29 cellular contexts compared by ENCODE assay signal in the genomic region with DNA sequence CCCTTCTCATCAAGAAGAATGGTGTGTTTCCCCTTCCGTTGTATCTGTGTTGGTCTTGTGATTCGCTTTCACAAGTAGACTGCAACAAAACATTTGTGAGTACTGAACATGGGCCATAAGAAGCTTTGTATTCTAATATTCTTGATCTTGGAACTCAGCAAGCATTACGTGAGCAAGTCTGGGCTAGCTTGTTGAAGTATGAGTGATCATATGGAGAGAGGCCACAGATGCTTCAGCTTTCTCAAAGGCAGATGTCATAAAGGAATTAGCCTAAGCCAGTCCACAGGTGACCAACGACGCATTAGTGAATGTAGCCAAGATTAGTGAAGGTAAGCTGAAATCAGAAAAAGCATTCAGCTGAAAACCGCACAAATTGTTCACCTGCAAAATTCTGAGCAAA.
DNase-seq lines count a peak whose midpoint lies in the region; ATAC-seq and TF ChIP-seq lines count a peak whose summit lies in the region.
"Had no signal": no experiment of that assay in that cellular context is flagged by ENCODE, and none has a peak within 500 bp of the region (broad histone marks: within the 10 kb centered on the region; RNA-seq: fewer than 3 reads in every experiment).

No MANE protein-coding gene starts in this region.

- no peak overlapping the region for H3K4me3 Mint-ChIP-seq in MCF 10A (ENCODE audit: unreplicated experiment)
- H3K4me3 Mint-ChIP-seq: activated CD4-positive, alpha-beta memory T cell treated with anti-CD3 and anti-CD28 coated beads for 36 hours; activated naive CD4-positive, alpha-beta T cell treated with anti-CD3 and anti-CD28 coated beads for 36 hours; activated T-helper 1 cell treated with anti-CD3 and anti-CD28 coated beads, Interleukin-12 subunit alpha, Interleukin-12 subunit beta, Interleukin-2, Interleukin-4 antibody, amounts not matched to agents 30 ng/mL and 10 ng/mL and 1 ng/mL, durations not matched to agents 14 hours and 24 hours and 36 hours; CD4-positive, CD25-positive, alpha-beta regulatory T cell; neural crest cell had no signal

- no peaks in the 10 kb centered on the region for H3K27me3 ChIP-seq in breast epithelium
- H3K27me3 ChIP-seq: dorsolateral prefrontal cortex, left lung, pancreas, upper lobe of right lung had no signal

- CTCF ChIA-PET in MCF 10A (lab: Yijun Ruan, JAX): interaction anchor here (0.7 kb wide), 1 partner anchor 211 kb away, joined by 3 read pairs; no protein-coding TSS in a partner anchor
- CTCF ChIA-PET in RWPE1 (lab: Yijun Ruan, JAX): interaction anchor here (0.5 kb wide), 1 partner anchor 294 kb away, joined by 3 read pairs; no protein-coding TSS in a partner anchor

- H3K4me1 ChIP-seq in breast epithelium: no peaks in the 10 kb centered on the region
- H3K4me1 ChIP-seq: left lung, pancreas, upper lobe of right lung had no signal

- ATAC-seq in HG03045 (IDR thresholded peaks at IDR 0.05; ENCODE audit: unreplicated experiment): no peak
- ATAC-seq: activated CD4-positive, CD25-positive, alpha-beta regulatory T cell treated with anti-CD3 and anti-CD28 coated beads, Interleukin-2, amount 50 U/mL, for 24 hours; left lung; pancreas; upper lobe of right lung had no signal

- H3K36me3 ChIP-seq in breast epithelium: no peaks in the 10 kb centered on the region
- H3K36me3 ChIP-seq: left lung, pancreas, upper lobe of right lung had no signal

- POLR2A ChIA-PET in MCF 10A (lab: Yijun Ruan, JAX): interaction anchor here (1.4 to 1.5 kb wide), 2 partner anchors 13 to 608 kb away, joined by 3 read pairs; no protein-coding TSS in a partner anchor
- POLR2A ChIA-PET in RWPE1 (lab: Yijun Ruan, JAX; ENCODE audit: low non-redundant PET): no interaction called here

- H3K27ac ChIP-seq in breast epithelium (no peak overlapping the region), RWPE1 (no peak overlapping the region)
- H3K27ac ChIP-seq: dorsolateral prefrontal cortex, left lung, pancreas, skin epidermis, upper lobe of right lung had no signal

- peaks cover 15% of the 10 kb centered on the region for H3K4me1 Mint-ChIP-seq in MCF 10A (ENCODE audit: insufficient read depth, unreplicated experiment)
- H3K4me1 Mint-ChIP-seq: CD4-positive, CD25-positive, alpha-beta regulatory T cell; neural crest cell had no signal

- H3K27me3 Mint-ChIP-seq in MCF 10A (ENCODE audit: insufficient read depth, unreplicated experiment): no peaks in the 10 kb centered on the region
- H3K27me3 Mint-ChIP-seq: activated CD4-positive, alpha-beta memory T cell treated with anti-CD3 and anti-CD28 coated beads for 36 hours; CD4-positive, CD25-positive, alpha-beta regulatory T cell had no signal

- H3K36me3 Mint-ChIP-seq in MCF 10A (ENCODE audit: insufficient read depth, unreplicated experiment): no peaks in the 10 kb centered on the region
- H3K36me3 Mint-ChIP-seq: activated CD4-positive, alpha-beta memory T cell treated with anti-CD3 and anti-CD28 coated beads for 36 hours; CD4-positive, CD25-positive, alpha-beta regulatory T cell had no signal

- peak overlapping the region; percentile 75 for H3K27ac Mint-ChIP-seq in MCF 10A (ENCODE audit: low read depth, unreplicated experiment)
- H3K27ac Mint-ChIP-seq: activated CD4-positive, alpha-beta memory T cell treated with anti-CD3 and anti-CD28 coated beads for 36 hours; activated naive CD4-positive, alpha-beta T cell treated with anti-CD3 and anti-CD28 coated beads for 36 hours; activated T-helper 1 cell treated with anti-CD3 and anti-CD28 coated beads, Interleukin-12 subunit alpha, Interleukin-12 subunit beta, Interleukin-2, Interleukin-4 antibody, amounts not matched to agents 30 ng/mL and 10 ng/mL and 1 ng/mL, durations not matched to agents 14 hours and 24 hours and 36 hours; CD4-positive, CD25-positive, alpha-beta regulatory T cell had no signal

- no peaks in the 10 kb centered on the region for H3K9me3 Mint-ChIP-seq in MCF 10A (ENCODE audit: unreplicated experiment)
- H3K9me3 Mint-ChIP-seq: activated T-helper 1 cell treated with anti-CD3 and anti-CD28 coated beads, Interleukin-12 subunit alpha, Interleukin-12 subunit beta, Interleukin-2, Interleukin-4 antibody, amounts not matched to agents 30 ng/mL and 10 ng/mL and 1 ng/mL, durations not matched to agents 14 hours and 24 hours and 36 hours; neural crest cell had no signal

- TF ChIP-seq CTCF in MCF 10A (IDR thresholded peaks at IDR 0.05; ENCODE audit: unreplicated experiment) (no peak), breast epithelium (IDR thresholded peaks at IDR 0.05) (no peak), RWPE1 (conservative IDR thresholded peaks at IDR 0.05; ENCODE audit: low read depth) (no peak), fibroblast of mammary gland (conservative IDR thresholded peaks at IDR 0.05; ENCODE audit: control insufficient read depth, insufficient read depth, low read depth, low read length) (no peak)

- intact Hi-C loops in MCF 10A (cut with micrococcal nuclease) (no loop called here), breast epithelium (cut with DNase I; ENCODE audit: low total_unique reads) (no loop called here)

- no peaks in the 10 kb centered on the region for H3K9me3 ChIP-seq in breast epithelium
- H3K9me3 ChIP-seq: left lung, pancreas, upper lobe of right lung had no signal

- H3K4me3 ChIP-seq in breast epithelium: no peak overlapping the region
- no peak overlapping the region for H3K4me3 ChIP-seq in fibroblast of mammary gland (ENCODE audit: control insufficient read depth, low read depth, low read length)
- H3K4me3 ChIP-seq: dorsolateral prefrontal cortex, left lung, pancreas, skin epidermis, upper lobe of right lung had no signal

- no peak for TF ChIP-seq POLR2A in breast epithelium (IDR thresholded peaks at IDR 0.05)

- BruUV-seq in MCF 10A (replicated peaks; lab: Mats Ljungman, UMichigan): no TSS peak

- peak; percentile 30 for DNase-seq in MCF 10A (ENCODE audit: unreplicated experiment)
- DNase-seq in breast epithelium (ENCODE audit: low spot score in 2 of 2): no peak
- peak; percentile 42 for DNase-seq in RWPE1 (ENCODE audit: low spot score)
- peak; percentile 24 for DNase-seq in fibroblast of mammary gland (ENCODE audit: low read depth)
- DNase-seq in HT-29 (ENCODE audit: low spot score): no peak
- DNase-seq in T-helper 2 cell: no peak
- no peak for DNase-seq in activated naive CD4-positive, alpha-beta T cell (lab: John Stamatoyannopoulos, UW)
- DNase-seq: activated CD4-positive, alpha-beta memory T cell treated with anti-CD3 and anti-CD28 coated beads for 36 hours; activated CD8-positive, alpha-beta memory T cell treated with anti-CD3 and anti-CD28 coated beads, Interleukin-2, amount 50 U/mL, for 4 hours; activated naive CD4-positive, alpha-beta T cell treated with anti-CD3 and anti-CD28 coated beads for 36 hours; Calu3; CD4-positive, CD25-positive, alpha-beta regulatory T cell; cerebellar nuclear complex; dorsolateral prefrontal cortex; GOT3; KG1; left lung; mesendoderm; NCI-H1930; NCI-H226; pancreas; stimulated activated naive CD4-positive, alpha-beta T cell; T-helper 1 cell; upper lobe of right lung had no signal

Comparison
In these comparisons a context has a peak if more than half of its experiments do, and no peak if none do; other contexts are left out.
1. DNase-seq: peak in MCF 10A (single experiment), RWPE1 (single experiment) and fibroblast of mammary gland (single experiment); none in breast epithelium (0 of 2), HT-29 (single experiment), T-helper 2 cell (0 of 5) and activated naive CD4-positive, alpha-beta T cell (0 of 4).